27 cellular contexts compared by ENCODE assay signal in genomic region chr11:92388380-92388779, GRCh38.
A peak's percentile ranks its signal among the peaks of the same experiment; 100 is the strongest.
DNase-seq lines count a peak whose midpoint lies in the region; ATAC-seq and TF ChIP-seq lines count a peak whose summit lies in the region.
"Had no signal": no experiment of that assay in that cellular context is flagged by ENCODE, and none has a peak within 500 bp of the region (broad histone marks: within the 10 kb centered on the region; RNA-seq: fewer than 3 reads in every experiment).

No MANE protein-coding gene starts in this region.

- H3K9me3 ChIP-seq in mammary epithelial cell (replicated peaks; ENCODE audit: insufficient read depth, low read length) (no peaks in the 10 kb centered on the region), adrenal gland (replicated peaks in 1 of 3) (no peaks in the 10 kb centered on the region)

- DNase-seq in mammary epithelial cell (no peak), MCF 10A (ENCODE audit: unreplicated experiment) (no peak), WTC11 (ENCODE audit: low spot score) (no peak), glutamatergic neuron (no peak), adrenal gland (no peak), RKO (ENCODE audit: low spot score) (no peak)
- DNase-seq: activated CD4-positive, CD25-positive, alpha-beta regulatory T cell treated with anti-CD3 and anti-CD28 coated beads, Interleukin-2, amount 50 U/mL, for 72 hours; activated CD8-positive, alpha-beta memory T cell treated with anti-CD3 and anti-CD28 coated beads for 24 hours; activated naive CD8-positive, alpha-beta T cell treated with anti-CD3 and anti-CD28 coated beads, Interleukin-2, amount 10 ng/mL, durations not matched to agents 7 days and 5 days; activated T-cell treated with anti-CD3 and anti-CD28 coated beads, Interleukin-2, amount 50 U/mL, for 72 hours; caudate nucleus; CD8-positive, alpha-beta memory T cell; EL; HCEC 1CT; hippocampal formation; islet precursor cell; KG1; natural killer cell; NCI-H1105; NCI-H2107; NCI-H510A treated with DMSO at 0.1 percent for 48 hours; T-helper 9 cell; trophoblast cell had no signal

- no peak overlapping the region for H3K4me3 ChIP-seq in mammary epithelial cell (replicated peaks in 1 of 3; ENCODE audit: insufficient read depth in 1 of 3, low read depth in 2 of 3, low read length in 3 of 3)
- H3K4me3 ChIP-seq in adrenal gland: no peak overlapping the region

- H4K20me1 ChIP-seq in mammary epithelial cell (ENCODE audit: insufficient read depth, low read length): no peaks in the 10 kb centered on the region

- H2AFZ ChIP-seq in mammary epithelial cell (ENCODE audit: low read depth, low read length): no peak overlapping the region

- H3K4me2 ChIP-seq in mammary epithelial cell (ENCODE audit: insufficient read depth, low read depth, low read length): no peak overlapping the region

- H3K27ac Mint-ChIP-seq in MCF 10A (ENCODE audit: low read depth, unreplicated experiment) (no peak overlapping the region), WTC11 (no peak overlapping the region), glutamatergic neuron (ENCODE audit: unreplicated experiment) (no peak overlapping the region)
- H3K27ac Mint-ChIP-seq: activated naive CD8-positive, alpha-beta T cell treated with anti-CD3 and anti-CD28 coated beads, Interleukin-2, amount 10 ng/mL, durations not matched to agents 7 days and 5 days; activated T-cell treated with anti-CD3 and anti-CD28 coated beads, Interleukin-2, amount 50 U/mL, for 72 hours; CD8-positive, alpha-beta memory T cell; memory B cell; natural killer cell; stimulated activated memory B cell treated with anti-CD40 and anti-IgM and Interleukin-4, amounts not matched to agents 10 μg/mL and 1 μg/mL and 100 μg/mL, for 72 hours had no signal

- dilution Hi-C loops in mammary epithelial cell (cut with HindIII; ENCODE audit: low sequenced_read_pairs): no loop called here

- intact Hi-C loops in mammary epithelial cell (cut with micrococcal nuclease) (no loop called here), MCF 10A (cut with micrococcal nuclease) (no loop called here), adrenal gland (cut with DNase I) (no loop called here)

- POLR2A ChIA-PET in MCF 10A (lab: Yijun Ruan, JAX): no interaction called here
- POLR2A ChIA-PET in WTC11 (lab: Charles Lee): no interaction called here

- H3K4me1 ChIP-seq in mammary epithelial cell (ENCODE audit: insufficient read depth, low read length) (no peaks in the 10 kb centered on the region), adrenal gland (replicated peaks in 1 of 2) (no peaks in the 10 kb centered on the region)

- no peaks in the 10 kb centered on the region for H3K27me3 ChIP-seq in mammary epithelial cell (ENCODE audit: insufficient read depth, low read length)
- H3K27me3 ChIP-seq in adrenal gland: no peaks in the 10 kb centered on the region

- H3K4me3 Mint-ChIP-seq in MCF 10A (ENCODE audit: unreplicated experiment) (no peak overlapping the region), WTC11 (no peak overlapping the region), glutamatergic neuron (ENCODE audit: unreplicated experiment) (no peak overlapping the region)
- H3K4me3 Mint-ChIP-seq: activated naive CD8-positive, alpha-beta T cell treated with anti-CD3 and anti-CD28 coated beads, Interleukin-2, amount 10 ng/mL, durations not matched to agents 7 days and 5 days; activated T-cell treated with anti-CD3 and anti-CD28 coated beads, Interleukin-2, amount 50 U/mL, for 72 hours; CD8-positive, alpha-beta memory T cell; memory B cell; natural killer cell; stimulated activated memory B cell treated with anti-CD40 and anti-IgM and Interleukin-4, amounts not matched to agents 10 μg/mL and 1 μg/mL and 100 μg/mL, for 72 hours had no signal

- H3K9ac ChIP-seq in mammary epithelial cell (ENCODE audit: insufficient read depth, low read length): no peak overlapping the region

- no peaks in the 10 kb centered on the region for H3K9me3 Mint-ChIP-seq in MCF 10A (ENCODE audit: unreplicated experiment)
- H3K9me3 Mint-ChIP-seq in WTC11: no peaks in the 10 kb centered on the region
- peaks cover 3% of the 10 kb centered on the region for H3K9me3 Mint-ChIP-seq in glutamatergic neuron (ENCODE audit: unreplicated experiment)
- H3K9me3 Mint-ChIP-seq: activated naive CD8-positive, alpha-beta T cell treated with anti-CD3 and anti-CD28 coated beads, Interleukin-2, amount 10 ng/mL, durations not matched to agents 7 days and 5 days had no signal

- H3K36me3 ChIP-seq in mammary epithelial cell (ENCODE audit: insufficient read depth, low read length) (no peaks in the 10 kb centered on the region), adrenal gland (replicated peaks in 1 of 2) (no peaks in the 10 kb centered on the region)

- no peak overlapping the region for H3K27ac ChIP-seq in mammary epithelial cell (ENCODE audit: insufficient read depth, low read depth, low read length)
- no peak overlapping the region for H3K27ac ChIP-seq in adrenal gland

- H3K4me1 Mint-ChIP-seq in MCF 10A (ENCODE audit: insufficient read depth, unreplicated experiment) (peaks cover 16% of the 10 kb centered on the region), WTC11 (peaks cover 43% of the 10 kb centered on the region), glutamatergic neuron (ENCODE audit: low read depth, unreplicated experiment) (peaks cover 49% of the 10 kb centered on the region)
- H3K4me1 Mint-ChIP-seq: activated naive CD8-positive, alpha-beta T cell treated with anti-CD3 and anti-CD28 coated beads, Interleukin-2, amount 10 ng/mL, durations not matched to agents 7 days and 5 days; CD8-positive, alpha-beta memory T cell; memory B cell; natural killer cell; stimulated activated memory B cell treated with anti-CD40 and anti-IgM and Interleukin-4, amounts not matched to agents 10 μg/mL and 1 μg/mL and 100 μg/mL, for 72 hours had no signal

- H3K27me3 Mint-ChIP-seq in MCF 10A (ENCODE audit: insufficient read depth, unreplicated experiment): no peaks in the 10 kb centered on the region
- no peaks in the 10 kb centered on the region for H3K27me3 Mint-ChIP-seq in WTC11 (ENCODE audit: low read depth)
- H3K27me3 Mint-ChIP-seq in glutamatergic neuron (ENCODE audit: unreplicated experiment): peaks cover 8% of the 10 kb centered on the region
- H3K27me3 Mint-ChIP-seq: activated naive CD8-positive, alpha-beta T cell treated with anti-CD3 and anti-CD28 coated beads, Interleukin-2, amount 10 ng/mL, durations not matched to agents 7 days and 5 days; memory B cell; stimulated activated memory B cell treated with anti-CD40 and anti-IgM and Interleukin-4, amounts not matched to agents 10 μg/mL and 1 μg/mL and 100 μg/mL, for 72 hours had no signal

- peak; percentile 8 to 15 for TF ChIP-seq CTCF in mammary epithelial cell (conservative IDR thresholded peaks at IDR 0.05 in 1 of 2, IDR thresholded peaks at IDR 0.05 in 1 of 2; ENCODE audit: extremely low read depth in 1 of 2, insufficient read depth in 1 of 2, low read depth in 1 of 2, low read length in 2 of 2)
- TF ChIP-seq CTCF in MCF 10A (IDR thresholded peaks at IDR 0.05; ENCODE audit: unreplicated experiment): no peak
- peak; percentile 37 for TF ChIP-seq CTCF in WTC11 (IDR thresholded peaks at IDR 0.05)
- peak; percentile 71 for TF ChIP-seq CTCF in glutamatergic neuron (IDR thresholded peaks at IDR 0.05; ENCODE audit: partially characterized antibody, unreplicated experiment)
- peak in 1 of 6 experiments; percentile 7 for TF ChIP-seq CTCF in adrenal gland (IDR thresholded peaks at IDR 0.05)

- H3K79me2 ChIP-seq in mammary epithelial cell (ENCODE audit: insufficient read depth, low read length): no peaks in the 10 kb centered on the region

- in situ Hi-C loops in mammary epithelial cell (cut with MboI; ENCODE audit: low sequenced_read_pairs in 2 of 2): no loop called here

- BruUV-seq in mammary epithelial cell (replicated peaks; lab: Mats Ljungman, UMichigan) (no TSS peak), MCF 10A (replicated peaks; lab: Mats Ljungman, UMichigan) (no TSS peak)

- no peak for TF ChIP-seq POLR2A in adrenal gland (IDR thresholded peaks at IDR 0.05)

- ATAC-seq in WTC11: no peak
- no peak for ATAC-seq in HG02588 (IDR thresholded peaks at IDR 0.05; ENCODE audit: unreplicated experiment)
- ATAC-seq in GM18511 (IDR thresholded peaks at IDR 0.05; ENCODE audit: unreplicated experiment): no peak
- ATAC-seq: activated T-cell treated with anti-CD3 and anti-CD28 coated beads, Interleukin-2, amount 50 U/mL, for 72 hours; natural killer cell; stimulated activated memory B cell treated with anti-CD40 and anti-IgM and Interleukin-4, amounts not matched to agents 10 μg/mL and 1 μg/mL and 100 μg/mL, for 72 hours had no signal

- H3K36me3 Mint-ChIP-seq in MCF 10A (ENCODE audit: insufficient read depth, unreplicated experiment) (no peaks in the 10 kb centered on the region), WTC11 (no peaks in the 10 kb centered on the region), glutamatergic neuron (ENCODE audit: unreplicated experiment) (peaks cover 5% of the 10 kb centered on the region)
- H3K36me3 Mint-ChIP-seq: activated naive CD8-positive, alpha-beta T cell treated with anti-CD3 and anti-CD28 coated beads, Interleukin-2, amount 10 ng/mL, durations not matched to agents 7 days and 5 days; memory B cell; natural killer cell; stimulated activated memory B cell treated with anti-CD40 and anti-IgM and Interleukin-4, amounts not matched to agents 10 μg/mL and 1 μg/mL and 100 μg/mL, for 72 hours had no signal

- CTCF ChIA-PET in mammary epithelial cell (lab: Charles Lee; ENCODE audit: low non-redundant PET): no interaction called here
- CTCF ChIA-PET in MCF 10A (lab: Yijun Ruan, JAX): interaction anchor here (0.7 kb wide), 1 partner anchor 16 kb away, joined by 4 read pairs; no protein-coding TSS in a partner anchor
- CTCF ChIA-PET in WTC11 (lab: Charles Lee): interaction anchor here (0.6 to 2.0 kb wide), 16 partner anchors 9 to 251 kb away, joined by 3 to 15 read pairs (median 4); no protein-coding TSS in a partner anchor

- 88% methylated on average over 1 of the region's 1 CpG for WGBS in mammary epithelial cell (ENCODE audit: low coverage, missing lambda C conversion rate)
- 83 to 89% (median 85%) methylated on average over 1 of the region's 1 CpG for WGBS in adrenal gland, 4 donors

TF ChIP-seq in WTC11, 78 proteins besides CTCF, POLR2A, EP300 and RAD21 (continues in another document):
- TF ChIP-seq ZNF671 (CRISPR knock-in tag; IDR thresholded peaks at IDR 0.05) (no peak), NR1H2 (CRISPR knock-in tag; IDR thresholded peaks at IDR 0.05) (no peak), ETV6 (CRISPR knock-in tag; IDR thresholded peaks at IDR 0.05) (no peak), ZNF263 (CRISPR knock-in tag; IDR thresholded peaks at IDR 0.05; ENCODE audit: low read depth) (no peak)
